ENCODE assay signal across 18 cellular contexts in the genomic region with DNA sequence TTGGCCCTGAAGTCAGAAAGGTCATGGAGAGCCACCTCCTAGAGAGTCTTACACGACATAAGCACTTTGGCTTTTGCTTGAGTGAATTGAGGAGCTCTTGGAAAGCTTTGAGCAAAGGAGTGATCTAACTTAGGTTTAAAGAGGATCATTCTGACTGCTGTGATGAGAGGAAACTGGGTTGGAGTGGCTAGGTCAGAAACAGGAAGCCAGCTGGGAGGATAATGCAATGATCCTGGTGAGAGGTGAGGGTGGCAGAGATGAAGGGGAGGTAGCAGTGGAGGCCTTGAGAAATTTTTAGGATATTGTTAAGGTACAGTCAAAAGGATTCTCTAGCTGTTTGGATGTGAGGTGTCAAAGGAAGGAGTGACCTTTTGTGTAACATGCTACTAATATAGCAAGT. TPM values are rescaled to one million over a fixed set of nuclear protein-coding genes. Genes with fewer than 3 reads are reported as not detected.
DNase-seq lines count a peak whose midpoint lies in the region; ATAC-seq, FAIRE-seq and TF ChIP-seq lines count a peak whose summit lies in the region.
"Had no signal": no experiment of that assay in that cellular context is flagged by ENCODE, and none has a peak within 500 bp of the region (broad histone marks: within the 10 kb centered on the region; RNA-seq: fewer than 3 reads in every experiment).

No MANE protein-coding gene starts in this region.

- no peak for TF ChIP-seq CTCF in activated CD8-positive, alpha-beta T cell treated with anti-CD3 and anti-CD28 coated beads for 36 hours (IDR thresholded peaks at IDR 0.05)
- no peak for TF ChIP-seq CTCF in nephron progenitor cell (IDR thresholded peaks at IDR 0.05)

- peaks cover 7% of the 10 kb centered on the region for H3K4me1 Mint-ChIP-seq in T-helper 1 cell treated with Interleukin-12 subunit alpha and Interleukin-12 subunit beta and Interleukin-4 antibody, amounts not matched to agents 30 μg/mL and 1 μg/mL, for 36 hours (ENCODE audit: low read depth)
- peaks cover 7% of the 10 kb centered on the region for H3K4me1 Mint-ChIP-seq in activated CD8-positive, alpha-beta T cell treated with anti-CD3 and anti-CD28 coated beads for 36 hours (ENCODE audit: low read depth)
- no peaks in the 10 kb centered on the region for H3K4me1 Mint-ChIP-seq in nephron progenitor cell

- peak; percentile 33 for FAIRE-seq in H54 (lab: Jason Lieb, UNC)
- FAIRE-seq: A204.1 had no signal

- DNase-seq in T-helper 1 cell: no peak
- no peak for DNase-seq in H54 (ENCODE audit: insufficient read length, low spot score)
- DNase-seq in activated CD8-positive, alpha-beta T cell treated with anti-CD3 and anti-CD28 coated beads for 36 hours: no peak
- DNase-seq in nephron progenitor cell: no peak
- no peak for DNase-seq in NCI-H1694 (lab: John Stamatoyannopoulos, UW)
- DNase-seq in OCI-M1 (lab: John Stamatoyannopoulos, UW): no peak
- DNase-seq: activated CD4-positive, alpha-beta T cell treated with anti-CD3 and anti-CD28 coated beads for 1 hour; C1 segment of cervical spinal cord; DMS53; GOT3; left cardiac atrium; NCI-H2029; testis had no signal

- intact Hi-C loops in activated CD8-positive, alpha-beta T cell treated with anti-CD3 and anti-CD28 coated beads for 36 hours (cut with micrococcal nuclease): no loop called here

- CTCF ChIA-PET in activated CD8-positive, alpha-beta T cell treated with anti-CD3 and anti-CD28 coated beads for 36 hours (lab: Charles Lee): interaction anchor here (1.3 to 3.0 kb wide), 2 partner anchors 13 to 52 kb away, joined by 4 to 8 read pairs; no protein-coding TSS in a partner anchor

- H3K27ac Mint-ChIP-seq in T-helper 1 cell treated with Interleukin-12 subunit alpha and Interleukin-12 subunit beta and Interleukin-4 antibody, amounts not matched to agents 30 μg/mL and 1 μg/mL, for 36 hours: peak overlapping the region; percentile 21
- H3K27ac Mint-ChIP-seq in activated CD8-positive, alpha-beta T cell treated with anti-CD3 and anti-CD28 coated beads for 36 hours: peak overlapping the region; percentile 30
- peak overlapping the region; percentile 0 for H3K27ac Mint-ChIP-seq in nephron progenitor cell

- H3K36me3 Mint-ChIP-seq in T-helper 1 cell treated with Interleukin-12 subunit alpha and Interleukin-12 subunit beta and Interleukin-4 antibody, amounts not matched to agents 30 μg/mL and 1 μg/mL, for 36 hours (ENCODE audit: low read depth): peaks cover 36% of the 10 kb centered on the region
- peaks cover 41% of the 10 kb centered on the region for H3K36me3 Mint-ChIP-seq in activated CD8-positive, alpha-beta T cell treated with anti-CD3 and anti-CD28 coated beads for 36 hours (ENCODE audit: low read depth)
- peaks cover 89% of the 10 kb centered on the region for H3K36me3 Mint-ChIP-seq in nephron progenitor cell (ENCODE audit: low read depth)

- no peak overlapping the region for H3K4me3 Mint-ChIP-seq in T-helper 1 cell treated with Interleukin-12 subunit alpha and Interleukin-12 subunit beta and Interleukin-4 antibody, amounts not matched to agents 30 μg/mL and 1 μg/mL, for 36 hours
- H3K4me3 Mint-ChIP-seq in activated CD8-positive, alpha-beta T cell treated with anti-CD3 and anti-CD28 coated beads for 36 hours: no peak overlapping the region
- H3K4me3 Mint-ChIP-seq in nephron progenitor cell: no peak overlapping the region

- POLR2A ChIA-PET in activated CD8-positive, alpha-beta T cell treated with anti-CD3 and anti-CD28 coated beads for 36 hours (lab: Charles Lee): no interaction called here

- TF ChIP-seq POLR2A in H54 (IDR thresholded peaks at IDR 0.05; ENCODE audit: low read depth, low read length): no peak

- no peak for ATAC-seq in activated CD8-positive, alpha-beta T cell treated with anti-CD3 and anti-CD28 coated beads for 36 hours
- no peak for ATAC-seq in HG02970 (IDR thresholded peaks at IDR 0.05; ENCODE audit: low FRiP score, unreplicated experiment)
- ATAC-seq: esophagus mucosa, gastroesophageal sphincter, left cardiac atrium had no signal

- H3K9me3 Mint-ChIP-seq in T-helper 1 cell treated with Interleukin-12 subunit alpha and Interleukin-12 subunit beta and Interleukin-4 antibody, amounts not matched to agents 30 μg/mL and 1 μg/mL, for 36 hours: no peaks in the 10 kb centered on the region
- no peaks in the 10 kb centered on the region for H3K9me3 Mint-ChIP-seq in activated CD8-positive, alpha-beta T cell treated with anti-CD3 and anti-CD28 coated beads for 36 hours
- peaks cover under 1% of the 10 kb centered on the region for H3K9me3 Mint-ChIP-seq in nephron progenitor cell

- H3K27me3 Mint-ChIP-seq in T-helper 1 cell treated with Interleukin-12 subunit alpha and Interleukin-12 subunit beta and Interleukin-4 antibody, amounts not matched to agents 30 μg/mL and 1 μg/mL, for 36 hours (ENCODE audit: low read depth): no peaks in the 10 kb centered on the region
- no peaks in the 10 kb centered on the region for H3K27me3 Mint-ChIP-seq in activated CD8-positive, alpha-beta T cell treated with anti-CD3 and anti-CD28 coated beads for 36 hours
- peaks cover 1% of the 10 kb centered on the region for H3K27me3 Mint-ChIP-seq in nephron progenitor cell (ENCODE audit: low read depth, poor library complexity)

RNA-seq across cellular contexts. Expression of gene ROPN1L, which starts 32.2 kb away (rescaled TPM):
- total RNA-seq in activated CD8-positive, alpha-beta T cell treated with anti-CD3 and anti-CD28 coated beads for 36 hours: not detected
- total RNA-seq: esophagus mucosa had no signal

RNA-seq across cellular contexts. Expression of gene MARCHF6, which starts 56.0 kb away (rescaled TPM):
- 10 to 100 TPM; 92.8 to 95.6 TPM for total RNA-seq in activated CD8-positive, alpha-beta T cell treated with anti-CD3 and anti-CD28 coated beads for 36 hours
